Comparison of ENCODE assay signal across 1 cellular context in genomic region chr10:132709471-132709951, GRCh38.
TF ChIP-seq lines count a peak whose summit lies in the region.

No MANE protein-coding gene starts in this region.

TF ChIP-seq in IMR-90, 13 proteins besides CTCF, POLR2A, EP300 and RAD21 (continued from another document):
- TF ChIP-seq, protein P1, sequence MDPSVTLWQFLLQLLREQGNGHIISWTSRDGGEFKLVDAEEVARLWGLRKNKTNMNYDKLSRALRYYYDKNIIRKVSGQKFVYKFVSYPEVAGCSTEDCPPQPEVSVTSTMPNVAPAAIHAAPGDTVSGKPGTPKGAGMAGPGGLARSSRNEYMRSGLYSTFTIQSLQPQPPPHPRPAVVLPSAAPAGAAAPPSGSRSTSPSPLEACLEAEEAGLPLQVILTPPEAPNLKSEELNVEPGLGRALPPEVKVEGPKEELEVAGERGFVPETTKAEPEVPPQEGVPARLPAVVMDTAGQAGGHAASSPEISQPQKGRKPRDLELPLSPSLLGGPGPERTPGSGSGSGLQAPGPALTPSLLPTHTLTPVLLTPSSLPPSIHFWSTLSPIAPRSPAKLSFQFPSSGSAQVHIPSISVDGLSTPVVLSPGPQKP (IDR thresholded peaks at IDR 0.05; ENCODE audit: borderline replicate concordance, low read depth, low read length), result no peak
- TF ChIP-seq CHD1 (IDR thresholded peaks at IDR 0.05; ENCODE audit: low read depth, low read length) (no peak), CEBPB (IDR thresholded peaks at IDR 0.05; ENCODE audit: low read depth, low read length) (no peak), RCOR1 (IDR thresholded peaks at IDR 0.05; ENCODE audit: insufficient replicate concordance, low read length) (no peak), FOS (IDR thresholded peaks at IDR 0.05; ENCODE audit: low read depth, low read length) (no peak), MAFK (IDR thresholded peaks at IDR 0.05; ENCODE audit: low read depth, low read length) (no peak), NFE2L2 (IDR thresholded peaks at IDR 0.05; ENCODE audit: low read depth, low read length) (no peak), MXI1 (IDR thresholded peaks at IDR 0.05; ENCODE audit: borderline replicate concordance, low read depth, low read length) (no peak)
